Comparison of ENCODE assay signal across 19 cellular contexts in the genomic region with DNA sequence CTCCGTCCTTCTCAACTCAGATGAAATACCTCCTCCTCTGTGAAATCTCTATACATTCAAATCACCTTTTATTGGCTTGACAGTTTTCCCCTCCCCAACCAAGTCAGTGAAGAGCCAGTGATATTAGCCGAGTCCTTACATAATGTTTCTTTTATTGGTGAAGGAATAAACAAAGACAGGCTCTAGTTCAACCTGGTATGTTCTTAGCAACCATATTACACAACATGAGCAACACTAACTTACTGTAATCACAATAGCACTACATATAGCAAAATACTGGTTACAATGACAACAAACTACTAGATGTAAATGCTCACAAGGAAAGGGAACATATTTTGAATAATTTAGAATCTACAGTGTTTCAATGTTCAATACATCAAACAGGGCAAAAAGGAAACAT. TPM values are rescaled to one million over a fixed set of nuclear protein-coding genes. Genes with fewer than 3 reads are reported as not detected.
A peak's percentile ranks its signal among the peaks of the same experiment; 100 is the strongest.
DNase-seq lines count a peak whose midpoint lies in the region; ATAC-seq, FAIRE-seq and TF ChIP-seq lines count a peak whose summit lies in the region.
"Had no signal": no experiment of that assay in that cellular context is flagged by ENCODE, and none has a peak within 500 bp of the region (broad histone marks: within the 10 kb centered on the region; RNA-seq: fewer than 3 reads in every experiment).

No MANE protein-coding gene starts in this region.

- H3K9ac ChIP-seq in colonic mucosa (ENCODE audit: low read depth in 2 of 2, low read length in 2 of 2): no peak overlapping the region

- no peak overlapping the region for H3K4me3 ChIP-seq in CD4-positive, alpha-beta memory T cell (ENCODE audit: low read length in 2 of 2)
- H3K4me3 ChIP-seq in colonic mucosa: no peak overlapping the region
- H3K4me3 ChIP-seq: heart right ventricle, K562, ovary, tibial nerve had no signal

- no peaks in the 10 kb centered on the region for H3K36me3 ChIP-seq in CD4-positive, alpha-beta memory T cell (ENCODE audit: insufficient read depth, low read length)
- H3K36me3 ChIP-seq in colonic mucosa: no peaks in the 10 kb centered on the region
- H3K36me3 ChIP-seq: ovary had no signal

- peak overlapping the region in 6 of 7 donors; percentile 1 to 52 (median 16) for H3K27ac Mint-ChIP-seq in CD4-positive, alpha-beta memory T cell
- peak overlapping the region; percentile 4 for H3K27ac Mint-ChIP-seq in endothelial cell (ENCODE audit: unreplicated experiment)
- peak overlapping the region in 7 of 10 donors; percentile 27 to 89 (median 61) for H3K27ac Mint-ChIP-seq in naive thymus-derived CD8-positive, alpha-beta T cell
- H3K27ac Mint-ChIP-seq: activated CD8-positive, alpha-beta T cell treated with anti-CD3 and anti-CD28 coated beads, Interleukin-2, amount 10 ng/mL, durations not matched to agents 7 days and 5 days; activated T-helper 1 cell treated with anti-CD3 and anti-CD28 coated beads, Interleukin-12 subunit alpha, Interleukin-12 subunit beta, Interleukin-2, Interleukin-4 antibody, amounts not matched to agents 30 ng/mL and 10 ng/mL and 1 ng/mL, durations not matched to agents 14 hours and 24 hours and 36 hours had no signal

- FAIRE-seq in HTR-8/SVneo (lab: Jason Lieb, UNC): peak; percentile 28
- FAIRE-seq: K562, RCC 7860 had no signal

- peaks cover 56% of the 10 kb centered on the region for H3K4me1 ChIP-seq in CD4-positive, alpha-beta memory T cell (ENCODE audit: insufficient read depth, low read length)
- H3K4me1 ChIP-seq in colonic mucosa: peaks cover 7% of the 10 kb centered on the region

- no peak for DNase-seq in CD4-positive, alpha-beta memory T cell
- DNase-seq in HTR-8/SVneo (ENCODE audit: insufficient read length, low spot score) (no peak), endothelial cell (ENCODE audit: low spot score) (no peak), colonic mucosa (no peak)
- DNase-seq in naive thymus-derived CD8-positive, alpha-beta T cell: no peak
- DNase-seq: activated CD8-positive, alpha-beta T cell treated with anti-CD3 and anti-CD28 coated beads, Interleukin-2, amount 10 ng/mL, durations not matched to agents 7 days and 5 days; cortex of kidney; DND-41; heart right ventricle; NCI-H1417 treated with DMSO at 0.1 percent for 48 hours; ovary; small intestine had no signal

- H3K27ac ChIP-seq in CD4-positive, alpha-beta memory T cell (ENCODE audit: low read depth, low read length): no peak overlapping the region
- no peak overlapping the region for H3K27ac ChIP-seq in colonic mucosa
- H3K27ac ChIP-seq: heart right ventricle, HL-60, ovary, tibial nerve had no signal

- no peak for ATAC-seq in naive thymus-derived CD8-positive, alpha-beta T cell
- ATAC-seq in HG03354 (IDR thresholded peaks at IDR 0.05; ENCODE audit: poor library complexity, severe bottlenecking, unreplicated experiment): no peak
- no peak for ATAC-seq in GM19035 (IDR thresholded peaks at IDR 0.05; ENCODE audit: unreplicated experiment)
- ATAC-seq: activated CD8-positive, alpha-beta T cell treated with anti-CD3 and anti-CD28 coated beads, Interleukin-2, amount 10 ng/mL, durations not matched to agents 7 days and 5 days; K562 had no signal

- H3K9me3 Mint-ChIP-seq in CD4-positive, alpha-beta memory T cell: peaks cover 0 to 4% (median 2%) of the 10 kb centered on the region in 8 donors
- no peaks in the 10 kb centered on the region for H3K9me3 Mint-ChIP-seq in endothelial cell (ENCODE audit: unreplicated experiment)
- peaks cover 0 to 5% (median 0%) of the 10 kb centered on the region in 9 donors for H3K9me3 Mint-ChIP-seq in naive thymus-derived CD8-positive, alpha-beta T cell

- CTCF ChIA-PET in CD4-positive, alpha-beta memory T cell (lab: Charles Lee; ENCODE audit: partially characterized antibody): interaction anchor here (0.6 to 2.4 kb wide), 2 partner anchors 9 to 14 kb away, joined by 3 to 8 read pairs; no protein-coding TSS in a partner anchor

- H3K4me3 Mint-ChIP-seq in CD4-positive, alpha-beta memory T cell: peak overlapping the region in 2 of 8 donors; percentile 17 to 47
- H3K4me3 Mint-ChIP-seq in endothelial cell (ENCODE audit: unreplicated experiment): no peak overlapping the region
- peak overlapping the region in 7 of 10 donors; percentile 1 to 36 (median 13) for H3K4me3 Mint-ChIP-seq in naive thymus-derived CD8-positive, alpha-beta T cell
- H3K4me3 Mint-ChIP-seq: activated CD8-positive, alpha-beta T cell treated with anti-CD3 and anti-CD28 coated beads, Interleukin-2, amount 10 ng/mL, durations not matched to agents 7 days and 5 days; activated T-helper 1 cell treated with anti-CD3 and anti-CD28 coated beads, Interleukin-12 subunit alpha, Interleukin-12 subunit beta, Interleukin-2, Interleukin-4 antibody, amounts not matched to agents 30 ng/mL and 10 ng/mL and 1 ng/mL, durations not matched to agents 14 hours and 24 hours and 36 hours had no signal

- H3K27me3 Mint-ChIP-seq in CD4-positive, alpha-beta memory T cell: no peaks in the 10 kb centered on the region
- peaks cover 5% of the 10 kb centered on the region for H3K27me3 Mint-ChIP-seq in endothelial cell (ENCODE audit: unreplicated experiment)
- H3K27me3 Mint-ChIP-seq in naive thymus-derived CD8-positive, alpha-beta T cell: no peaks in the 10 kb centered on the region

- no peak for TF ChIP-seq CTCF in endothelial cell (IDR thresholded peaks at IDR 0.05; ENCODE audit: unreplicated experiment)
- TF ChIP-seq CTCF in colonic mucosa (IDR thresholded peaks at IDR 0.05): no peak

- intact Hi-C loops in CD4-positive, alpha-beta memory T cell (cut with micrococcal nuclease): loop anchor here (2.0 kb wide), 1 partner anchor 14 kb away; no protein-coding TSS in a partner anchor
- intact Hi-C loops in colonic mucosa (cut with DNase I): no loop called here

- H3K4me1 Mint-ChIP-seq in CD4-positive, alpha-beta memory T cell: peaks cover 51 to 88% (median 66%) of the 10 kb centered on the region in 4 donors
- no peaks in the 10 kb centered on the region for H3K4me1 Mint-ChIP-seq in endothelial cell (ENCODE audit: unreplicated experiment)
- peaks cover 34 to 86% (median 78%) of the 10 kb centered on the region in 4 donors for H3K4me1 Mint-ChIP-seq in naive thymus-derived CD8-positive, alpha-beta T cell

- H3K27me3 ChIP-seq in CD4-positive, alpha-beta memory T cell (ENCODE audit: insufficient read depth, low read length): no peaks in the 10 kb centered on the region
- H3K27me3 ChIP-seq in colonic mucosa: no peaks in the 10 kb centered on the region
- H3K27me3 ChIP-seq: heart right ventricle, ovary, tibial nerve had no signal

- H3K36me3 Mint-ChIP-seq in CD4-positive, alpha-beta memory T cell: peaks cover 44 to 54% of the 10 kb centered on the region in 2 donors
- H3K36me3 Mint-ChIP-seq in endothelial cell (ENCODE audit: low read depth, unreplicated experiment): peaks cover 23% of the 10 kb centered on the region
- peaks cover 10 to 90% (median 28%) of the 10 kb centered on the region in 3 donors for H3K36me3 Mint-ChIP-seq in naive thymus-derived CD8-positive, alpha-beta T cell

- POLR2A ChIA-PET in CD4-positive, alpha-beta memory T cell (lab: Charles Lee; ENCODE audit: partially characterized antibody): no interaction called here
- POLR2A ChIA-PET in naive thymus-derived CD8-positive, alpha-beta T cell (lab: Charles Lee): no interaction called here

- no peaks in the 10 kb centered on the region for H3K9me3 ChIP-seq in CD4-positive, alpha-beta memory T cell (ENCODE audit: control insufficient read depth in 1 of 2, low read length in 2 of 2)
- no peaks in the 10 kb centered on the region for H3K9me3 ChIP-seq in colonic mucosa
- H3K9me3 ChIP-seq: ovary, tibial nerve had no signal

RNA-seq across cellular contexts. Expression of gene DHX15, which starts 19.9 kb away (rescaled TPM):
- 100 to 1,000 TPM; 129 to 131 TPM for total RNA-seq in CD4-positive, alpha-beta memory T cell
- 10 to 100 TPM; 33.3 to 60.5 TPM for polyA plus RNA-seq in CD4-positive, alpha-beta memory T cell
- total RNA-seq in endothelial cell (ENCODE audit: unreplicated experiment): 154 TPM
- total RNA-seq in naive thymus-derived CD8-positive, alpha-beta T cell: 100 to 1,000 TPM; 155 to 157 TPM
- polyA plus RNA-seq in naive thymus-derived CD8-positive, alpha-beta T cell: 10 to 100 TPM; 36.5 to 49.4 (median 38.0) TPM
- total RNA-seq in colonic mucosa: 100 to 1,000 TPM; 135 to 149 TPM

Comparison
In these comparisons a context has a peak if more than half of its experiments do, and no peak if none do; other contexts are left out.
1. H3K27ac Mint-ChIP-seq: peak in every context shown above with its lines; median percentile 61 in naive thymus-derived CD8-positive, alpha-beta T cell; 16 in CD4-positive, alpha-beta memory T cell; 4 in endothelial cell.